Comparison of ENCODE assay signal across 28 cellular contexts in genomic region chr9:82363236-82363635, GRCh38.
DNase-seq lines count a peak whose midpoint lies in the region; ATAC-seq and TF ChIP-seq lines count a peak whose summit lies in the region.
"Had no signal": no experiment of that assay in that cellular context is flagged by ENCODE, and none has a peak within 500 bp of the region (broad histone marks: within the 10 kb centered on the region; RNA-seq: fewer than 3 reads in every experiment).

No MANE protein-coding gene starts in this region.

- H3K36me3 Mint-ChIP-seq in endodermal cell (ENCODE audit: low read depth), result no peaks in the 10 kb centered on the region
- H3K36me3 Mint-ChIP-seq in activated T-helper 2 cell treated with anti-CD3 and anti-CD28 coated beads, Interferon-gamma antibody, Interleukin-2, Interleukin-4, amounts not matched to agents 10 μg/mL and 5 μg/mL and 100 μg/mL, durations not matched to agents 14 hours and 24 hours and 36 hours (ENCODE audit: low read depth), result no peaks in the 10 kb centered on the region
- H3K36me3 Mint-ChIP-seq: activated naive CD4-positive, alpha-beta T cell treated with anti-CD3 and anti-CD28 coated beads, Interleukin-2, amount 10 ng/mL, durations not matched to agents 7 days and 5 days; WTC11 had no signal

- 93 to 100% methylated on average over 3 to 5 of the region's 5 CpGs for WGBS in endodermal cell (ENCODE audit: insufficient coverage in 1 of 2, insufficient read length in 1 of 2), 2 experiments
- 55 to 60% methylated on average over 5 of the region's 5 CpGs for WGBS in lower leg skin, 2 donors

- no peak overlapping the region for H3K27ac Mint-ChIP-seq in endodermal cell
- H3K27ac Mint-ChIP-seq in activated T-helper 2 cell treated with anti-CD3 and anti-CD28 coated beads, Interferon-gamma antibody, Interleukin-2, Interleukin-4, amounts not matched to agents 10 μg/mL and 5 μg/mL and 100 μg/mL, durations not matched to agents 14 hours and 24 hours and 36 hours, result no peak overlapping the region
- H3K27ac Mint-ChIP-seq: activated naive CD4-positive, alpha-beta T cell treated with anti-CD3 and anti-CD28 coated beads, Interleukin-2, amount 10 ng/mL, durations not matched to agents 7 days and 5 days; progenitor cell of endocrine pancreas; WTC11 had no signal

- no peak for TF ChIP-seq POLR2A in lower leg skin (IDR thresholded peaks at IDR 0.05)

- H3K27me3 Mint-ChIP-seq in endodermal cell (ENCODE audit: insufficient read depth), result no peaks in the 10 kb centered on the region
- H3K27me3 Mint-ChIP-seq in activated T-helper 2 cell treated with anti-CD3 and anti-CD28 coated beads, Interferon-gamma antibody, Interleukin-2, Interleukin-4, amounts not matched to agents 10 μg/mL and 5 μg/mL and 100 μg/mL, durations not matched to agents 14 hours and 24 hours and 36 hours (ENCODE audit: low read depth), result no peaks in the 10 kb centered on the region
- H3K27me3 Mint-ChIP-seq: activated naive CD4-positive, alpha-beta T cell treated with anti-CD3 and anti-CD28 coated beads, Interleukin-2, amount 10 ng/mL, durations not matched to agents 7 days and 5 days; progenitor cell of endocrine pancreas had no signal

- H3K9me3 ChIP-seq in endodermal cell (ENCODE audit: control insufficient read depth, low read length), result no peaks in the 10 kb centered on the region
- H3K9me3 ChIP-seq: gastrocnemius medialis, MG63, tibial nerve had no signal

- no peaks in the 10 kb centered on the region for H3K36me3 ChIP-seq in endodermal cell (ENCODE audit: control insufficient read depth, insufficient read depth, low read length)
- H3K36me3 ChIP-seq: gastrocnemius medialis, MG63, tibial nerve had no signal

- H3K9me3 Mint-ChIP-seq in endodermal cell, result no peaks in the 10 kb centered on the region
- peaks cover 15% of the 10 kb centered on the region for H3K9me3 Mint-ChIP-seq in activated T-helper 2 cell treated with anti-CD3 and anti-CD28 coated beads, Interferon-gamma antibody, Interleukin-2, Interleukin-4, amounts not matched to agents 10 μg/mL and 5 μg/mL and 100 μg/mL, durations not matched to agents 14 hours and 24 hours and 36 hours
- H3K9me3 Mint-ChIP-seq: neural crest cell, WTC11 had no signal

- H3K4me1 ChIP-seq in endodermal cell (ENCODE audit: control insufficient read depth, insufficient read depth, low read length), result peaks cover 11% of the 10 kb centered on the region
- H3K4me1 ChIP-seq: tibial nerve had no signal

- no peak overlapping the region for H3K4me3 ChIP-seq in endodermal cell (ENCODE audit: low read length)
- H3K4me3 ChIP-seq in lower leg skin (ENCODE audit: low read depth, poor library complexity, severe bottlenecking), result no peak overlapping the region
- H3K4me3 ChIP-seq: gastrocnemius medialis, MG63, tibial nerve had no signal

- H3K27me3 ChIP-seq in endodermal cell (ENCODE audit: control insufficient read depth, insufficient read depth, low read length, poor library complexity, severe bottlenecking), result no peaks in the 10 kb centered on the region
- H3K27me3 ChIP-seq: gastrocnemius medialis, MG63, tibial nerve had no signal

- no peak for ATAC-seq in left colon
- ATAC-seq in Right ventricle myocardium superior (ENCODE audit: poor library complexity), result no peak
- ATAC-seq: gastrocnemius medialis, left ventricle myocardium superior, PC-3, Right ventricle myocardium inferior, WTC11 had no signal

- no peak overlapping the region for H3K4me3 Mint-ChIP-seq in endodermal cell
- H3K4me3 Mint-ChIP-seq in activated T-helper 2 cell treated with anti-CD3 and anti-CD28 coated beads, Interferon-gamma antibody, Interleukin-2, Interleukin-4, amounts not matched to agents 10 μg/mL and 5 μg/mL and 100 μg/mL, durations not matched to agents 14 hours and 24 hours and 36 hours (ENCODE audit: low read depth), result no peak overlapping the region
- H3K4me3 Mint-ChIP-seq: activated naive CD4-positive, alpha-beta T cell treated with anti-CD3 and anti-CD28 coated beads, Interleukin-2, amount 10 ng/mL, durations not matched to agents 7 days and 5 days; neural crest cell; WTC11 had no signal

- H3K9ac ChIP-seq in endodermal cell (ENCODE audit: extremely low read depth, low read length, poor library complexity, severe bottlenecking), result no peak overlapping the region

- peak overlapping the region; percentile 64 for H3K27ac ChIP-seq in endodermal cell (ENCODE audit: low read depth, low read length)
- H3K27ac ChIP-seq: gastrocnemius medialis, tibial nerve had no signal

- DNase-seq in NCI-H1092 (lab: John Stamatoyannopoulos, UW) (peak; percentile 17), NCI-H1092 treated with DMSO at 0.1 percent for 48 hours (lab: John Stamatoyannopoulos, UW) (no peak), NCI-H524 treated with DMSO at 0.1 percent for 48 hours (lab: John Stamatoyannopoulos, UW) (peak; percentile 71), endodermal cell (no peak), left colon (no peak), lower leg skin (ENCODE audit: low spot score in 2 of 2) (no peak), Right ventricle myocardium superior (no peak)
- no peak for DNase-seq in activated T-helper 2 cell treated with anti-CD3 and anti-CD28 coated beads, Interferon-gamma antibody, Interleukin-2, Interleukin-4, amounts not matched to agents 10 μg/mL and 5 μg/mL and 100 μg/mL, durations not matched to agents 14 hours and 24 hours and 36 hours (ENCODE audit: low spot score)
- DNase-seq: activated naive CD4-positive, alpha-beta T cell treated with anti-CD3 and anti-CD28 coated beads, Interleukin-2, amount 10 ng/mL, durations not matched to agents 7 days and 5 days; AML-193; amniotic stem cell; cortex of kidney; DMS79 treated with DMSO at 0.1 percent for 48 hours; gastrocnemius medialis; KBM-7; left ventricle myocardium superior; MG63; midbrain; NCI-H2029 treated with DMSO at 0.1 percent for 48 hours; NCI-H510A treated with DMSO at 0.1 percent for 48 hours; PC-3; SW 1271; T1000 had no signal

- no peak for TF ChIP-seq CTCF in endodermal cell (conservative IDR thresholded peaks at IDR 0.05)
- TF ChIP-seq CTCF in lower leg skin (IDR thresholded peaks at IDR 0.05), result no peak

- intact Hi-C loops in left colon (cut with DNase I, micrococcal nuclease), result no loop called here
- intact Hi-C loops in lower leg skin (cut with DNase I; ENCODE audit: low total_unique reads), result no loop called here
- intact Hi-C loops in activated T-helper 2 cell treated with anti-CD3 and anti-CD28 coated beads, Interferon-gamma antibody, Interleukin-2, Interleukin-4, amounts not matched to agents 10 μg/mL and 5 μg/mL and 100 μg/mL, durations not matched to agents 14 hours and 24 hours and 36 hours (cut with micrococcal nuclease), result no loop called here
- intact Hi-C loops in Right ventricle myocardium superior (cut with DNase I), result no loop called here

- peaks cover 18% of the 10 kb centered on the region for H3K4me1 Mint-ChIP-seq in endodermal cell
- no peaks in the 10 kb centered on the region for H3K4me1 Mint-ChIP-seq in activated T-helper 2 cell treated with anti-CD3 and anti-CD28 coated beads, Interferon-gamma antibody, Interleukin-2, Interleukin-4, amounts not matched to agents 10 μg/mL and 5 μg/mL and 100 μg/mL, durations not matched to agents 14 hours and 24 hours and 36 hours (ENCODE audit: low read depth)
- H3K4me1 Mint-ChIP-seq: activated naive CD4-positive, alpha-beta T cell treated with anti-CD3 and anti-CD28 coated beads, Interleukin-2, amount 10 ng/mL, durations not matched to agents 7 days and 5 days; WTC11 had no signal

Comparison
In these comparisons a context has a peak if more than half of its experiments do, and no peak if none do; other contexts are left out.
1. DNase-seq: peak in NCI-H1092 (single experiment) and NCI-H524 treated with DMSO at 0.1 percent for 48 hours (single experiment); none in NCI-H1092 treated with DMSO at 0.1 percent for 48 hours (single experiment), endodermal cell (single experiment), left colon (0 of 2), lower leg skin (0 of 2), activated T-helper 2 cell treated with anti-CD3 and anti-CD28 coated beads, Interferon-gamma antibody, Interleukin-2, Interleukin-4, amounts not matched to agents 10 μg/mL and 5 μg/mL and 100 μg/mL, durations not matched to agents 14 hours and 24 hours and 36 hours (single experiment) and Right ventricle myocardium superior (single experiment).